1 cellular context compared by ENCODE assay signal in the genomic region with DNA sequence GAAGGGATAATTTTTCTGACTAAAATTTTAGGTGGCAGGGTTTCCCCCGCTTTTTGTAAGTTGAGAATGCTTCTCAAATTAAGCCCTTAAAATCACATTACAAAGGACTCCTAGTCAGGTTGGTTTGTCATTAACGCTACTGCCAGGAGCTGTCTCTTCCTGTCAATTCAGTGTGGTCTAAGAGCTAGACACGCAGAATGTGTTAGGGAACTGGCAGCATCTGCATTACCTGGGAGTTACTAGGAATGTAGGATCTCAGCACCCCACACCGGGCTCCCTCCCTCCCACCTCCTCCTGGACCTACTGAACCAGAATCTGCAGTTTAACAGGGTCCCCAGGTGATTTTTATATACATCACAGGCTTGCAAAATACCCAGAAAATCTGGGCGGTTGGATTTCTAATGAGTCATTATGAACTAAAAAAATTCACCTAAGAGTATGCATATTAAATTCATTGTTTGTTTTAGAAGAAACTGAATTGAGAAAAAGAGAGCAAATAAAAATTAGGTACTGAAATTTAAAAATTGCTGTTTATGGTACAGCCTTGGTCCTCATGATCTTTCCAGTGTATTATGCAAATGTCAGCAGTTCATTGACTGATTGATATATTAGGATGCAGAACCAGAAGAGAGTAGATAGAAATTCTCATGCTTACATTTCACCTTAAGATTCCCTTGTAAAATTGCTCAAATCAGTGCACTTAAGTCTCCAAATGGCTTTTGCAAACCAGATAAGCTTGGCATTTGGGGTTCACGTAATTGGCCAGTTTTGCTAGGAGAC.
TF ChIP-seq lines count a peak whose summit lies in the region.

No MANE protein-coding gene starts in this region.

TF ChIP-seq in GM23338, 12 proteins besides CTCF, POLR2A, EP300 and RAD21 (continued from another document):
- TF ChIP-seq, protein P1, sequence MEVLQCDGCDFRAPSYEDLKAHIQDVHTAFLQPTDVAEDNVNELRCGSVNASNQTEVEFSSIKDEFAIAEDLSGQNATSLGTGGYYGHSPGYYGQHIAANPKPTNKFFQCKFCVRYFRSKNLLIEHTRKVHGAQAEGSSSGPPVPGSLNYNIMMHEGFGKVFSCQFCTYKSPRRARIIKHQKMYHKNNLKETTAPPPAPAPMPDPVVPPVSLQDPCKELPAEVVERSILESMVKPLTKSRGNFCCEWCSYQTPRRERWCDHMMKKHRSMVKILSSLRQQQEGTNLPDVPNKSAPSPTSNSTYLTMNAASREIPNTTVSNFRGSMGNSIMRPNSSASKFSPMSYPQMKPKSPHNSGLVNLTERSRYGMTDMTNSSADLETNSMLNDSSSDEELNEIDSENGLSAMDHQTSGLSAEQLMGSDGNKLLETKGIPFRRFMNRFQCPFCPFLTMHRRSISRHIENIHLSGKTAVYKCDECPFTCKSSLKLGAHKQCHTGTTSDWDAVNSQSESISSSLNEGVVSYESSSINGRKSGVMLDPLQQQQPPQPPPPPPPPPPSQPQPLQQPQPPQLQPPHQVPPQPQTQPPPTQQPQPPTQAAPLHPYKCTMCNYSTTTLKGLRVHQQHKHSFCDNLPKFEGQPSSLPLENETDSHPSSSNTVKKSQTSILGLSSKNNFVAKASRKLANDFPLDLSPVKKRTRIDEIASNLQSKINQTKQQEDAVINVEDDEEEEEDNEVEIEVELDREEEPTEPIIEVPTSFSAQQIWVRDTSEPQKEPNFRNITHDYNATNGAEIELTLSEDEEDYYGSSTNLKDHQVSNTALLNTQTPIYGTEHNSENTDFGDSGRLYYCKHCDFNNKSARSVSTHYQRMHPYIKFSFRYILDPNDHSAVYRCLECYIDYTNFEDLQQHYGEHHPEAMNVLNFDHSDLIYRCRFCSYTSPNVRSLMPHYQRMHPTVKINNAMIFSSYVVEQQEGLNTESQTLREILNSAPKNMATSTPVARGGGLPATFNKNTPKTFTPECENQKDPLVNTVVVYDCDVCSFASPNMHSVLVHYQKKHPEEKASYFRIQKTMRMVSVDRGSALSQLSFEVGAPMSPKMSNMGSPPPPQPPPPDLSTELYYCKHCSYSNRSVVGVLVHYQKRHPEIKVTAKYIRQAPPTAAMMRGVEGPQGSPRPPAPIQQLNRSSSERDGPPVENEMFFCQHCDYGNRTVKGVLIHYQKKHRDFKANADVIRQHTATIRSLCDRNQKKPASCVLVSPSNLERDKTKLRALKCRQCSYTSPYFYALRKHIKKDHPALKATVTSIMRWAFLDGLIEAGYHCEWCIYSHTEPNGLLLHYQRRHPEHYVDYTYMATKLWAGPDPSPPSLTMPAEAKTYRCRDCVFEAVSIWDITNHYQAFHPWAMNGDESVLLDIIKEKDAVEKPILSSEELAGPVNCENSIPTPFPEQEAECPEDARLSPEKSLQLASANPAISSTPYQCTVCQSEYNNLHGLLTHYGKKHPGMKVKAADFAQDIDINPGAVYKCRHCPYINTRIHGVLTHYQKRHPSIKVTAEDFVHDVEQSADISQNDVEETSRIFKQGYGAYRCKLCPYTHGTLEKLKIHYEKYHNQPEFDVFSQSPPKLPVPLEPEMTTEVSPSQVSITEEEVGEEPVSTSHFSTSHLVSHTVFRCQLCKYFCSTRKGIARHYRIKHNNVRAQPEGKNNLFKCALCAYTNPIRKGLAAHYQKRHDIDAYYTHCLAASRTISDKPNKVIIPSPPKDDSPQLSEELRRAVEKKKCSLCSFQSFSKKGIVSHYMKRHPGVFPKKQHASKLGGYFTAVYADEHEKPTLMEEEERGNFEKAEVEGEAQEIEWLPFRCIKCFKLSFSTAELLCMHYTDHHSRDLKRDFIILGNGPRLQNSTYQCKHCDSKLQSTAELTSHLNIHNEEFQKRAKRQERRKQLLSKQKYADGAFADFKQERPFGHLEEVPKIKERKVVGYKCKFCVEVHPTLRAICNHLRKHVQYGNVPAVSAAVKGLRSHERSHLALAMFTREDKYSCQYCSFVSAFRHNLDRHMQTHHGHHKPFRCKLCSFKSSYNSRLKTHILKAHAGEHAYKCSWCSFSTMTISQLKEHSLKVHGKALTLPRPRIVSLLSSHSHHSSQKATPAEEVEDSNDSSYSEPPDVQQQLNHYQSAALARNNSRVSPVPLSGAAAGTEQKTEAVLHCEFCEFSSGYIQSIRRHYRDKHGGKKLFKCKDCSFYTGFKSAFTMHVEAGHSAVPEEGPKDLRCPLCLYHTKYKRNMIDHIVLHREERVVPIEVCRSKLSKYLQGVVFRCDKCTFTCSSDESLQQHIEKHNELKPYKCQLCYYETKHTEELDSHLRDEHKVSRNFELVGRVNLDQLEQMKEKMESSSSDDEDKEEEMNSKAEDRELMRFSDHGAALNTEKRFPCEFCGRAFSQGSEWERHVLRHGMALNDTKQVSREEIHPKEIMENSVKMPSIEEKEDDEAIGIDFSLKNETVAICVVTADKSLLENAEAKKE (CRISPR knock-in tag; IDR thresholded peaks at IDR 0.05): no peak
- TF ChIP-seq STAT1 (IDR thresholded peaks at IDR 0.05; ENCODE audit: unreplicated experiment) (no peak), JUNB (IDR thresholded peaks at IDR 0.05; ENCODE audit: unreplicated experiment) (no peak), POLR2AphosphoS5 (IDR thresholded peaks at IDR 0.05; ENCODE audit: low read depth) (no peak; the same call in 1 of the 2 replicates), CREB1 (CRISPR knock-in tag; IDR thresholded peaks at IDR 0.05; ENCODE audit: low read depth) (no peak), ZNF331 (CRISPR knock-in tag; IDR thresholded peaks at IDR 0.05; ENCODE audit: low read depth) (no peak), ZNF114 (CRISPR knock-in tag; IDR thresholded peaks at IDR 0.05) (no peak), EZH2 (IDR thresholded peaks at IDR 0.05; ENCODE audit: low read depth, unreplicated experiment) (no peak), EZH2phosphoT487 (IDR thresholded peaks at IDR 0.05; ENCODE audit: unreplicated experiment) (no peak)
- TF ChIP-seq, protein P2, sequence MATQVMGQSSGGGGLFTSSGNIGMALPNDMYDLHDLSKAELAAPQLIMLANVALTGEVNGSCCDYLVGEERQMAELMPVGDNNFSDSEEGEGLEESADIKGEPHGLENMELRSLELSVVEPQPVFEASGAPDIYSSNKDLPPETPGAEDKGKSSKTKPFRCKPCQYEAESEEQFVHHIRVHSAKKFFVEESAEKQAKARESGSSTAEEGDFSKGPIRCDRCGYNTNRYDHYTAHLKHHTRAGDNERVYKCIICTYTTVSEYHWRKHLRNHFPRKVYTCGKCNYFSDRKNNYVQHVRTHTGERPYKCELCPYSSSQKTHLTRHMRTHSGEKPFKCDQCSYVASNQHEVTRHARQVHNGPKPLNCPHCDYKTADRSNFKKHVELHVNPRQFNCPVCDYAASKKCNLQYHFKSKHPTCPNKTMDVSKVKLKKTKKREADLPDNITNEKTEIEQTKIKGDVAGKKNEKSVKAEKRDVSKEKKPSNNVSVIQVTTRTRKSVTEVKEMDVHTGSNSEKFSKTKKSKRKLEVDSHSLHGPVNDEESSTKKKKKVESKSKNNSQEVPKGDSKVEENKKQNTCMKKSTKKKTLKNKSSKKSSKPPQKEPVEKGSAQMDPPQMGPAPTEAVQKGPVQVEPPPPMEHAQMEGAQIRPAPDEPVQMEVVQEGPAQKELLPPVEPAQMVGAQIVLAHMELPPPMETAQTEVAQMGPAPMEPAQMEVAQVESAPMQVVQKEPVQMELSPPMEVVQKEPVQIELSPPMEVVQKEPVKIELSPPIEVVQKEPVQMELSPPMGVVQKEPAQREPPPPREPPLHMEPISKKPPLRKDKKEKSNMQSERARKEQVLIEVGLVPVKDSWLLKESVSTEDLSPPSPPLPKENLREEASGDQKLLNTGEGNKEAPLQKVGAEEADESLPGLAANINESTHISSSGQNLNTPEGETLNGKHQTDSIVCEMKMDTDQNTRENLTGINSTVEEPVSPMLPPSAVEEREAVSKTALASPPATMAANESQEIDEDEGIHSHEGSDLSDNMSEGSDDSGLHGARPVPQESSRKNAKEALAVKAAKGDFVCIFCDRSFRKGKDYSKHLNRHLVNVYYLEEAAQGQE (IDR thresholded peaks at IDR 0.05; ENCODE audit: unreplicated experiment): no peak
- TF ChIP-seq, protein P3, sequence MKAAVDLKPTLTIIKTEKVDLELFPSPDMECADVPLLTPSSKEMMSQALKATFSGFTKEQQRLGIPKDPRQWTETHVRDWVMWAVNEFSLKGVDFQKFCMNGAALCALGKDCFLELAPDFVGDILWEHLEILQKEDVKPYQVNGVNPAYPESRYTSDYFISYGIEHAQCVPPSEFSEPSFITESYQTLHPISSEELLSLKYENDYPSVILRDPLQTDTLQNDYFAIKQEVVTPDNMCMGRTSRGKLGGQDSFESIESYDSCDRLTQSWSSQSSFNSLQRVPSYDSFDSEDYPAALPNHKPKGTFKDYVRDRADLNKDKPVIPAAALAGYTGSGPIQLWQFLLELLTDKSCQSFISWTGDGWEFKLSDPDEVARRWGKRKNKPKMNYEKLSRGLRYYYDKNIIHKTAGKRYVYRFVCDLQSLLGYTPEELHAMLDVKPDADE (IDR thresholded peaks at IDR 0.05): no peak
